Comparison of ENCODE assay signal across 1 cellular context in genomic region chr11:129279326-129280026, GRCh38.
TF ChIP-seq lines count a peak whose summit lies in the region.

No MANE protein-coding gene starts in this region.

TF ChIP-seq in GM12878, 131 proteins besides CTCF, POLR2A, EP300 and RAD21 (continued from another document):
- TF ChIP-seq E4F1 (IDR thresholded peaks at IDR 0.05; ENCODE audit: borderline replicate concordance, partially characterized antibody) (no peak), FOXK2 (IDR thresholded peaks at IDR 0.05) (no peak), TBL1XR1 (IDR thresholded peaks at IDR 0.05; ENCODE audit: low read depth, low read length) (no peak), SIN3A (IDR thresholded peaks at IDR 0.05; ENCODE audit: low read depth, low read length) (0 out of 2 replicates have a peak, but pooled peaks have one; percentile 50), PML (IDR thresholded peaks at IDR 0.05; ENCODE audit: low read length) (no peak), PRDM15 (CRISPR knock-in tag; IDR thresholded peaks at IDR 0.05) (no peak), SMARCA5 (IDR thresholded peaks at IDR 0.05) (no peak; the same call in 1 of the 2 replicates), MYB (IDR thresholded peaks at IDR 0.05; ENCODE audit: borderline replicate concordance, low read depth, low read length) (no peak), HSF1 (IDR thresholded peaks at IDR 0.05; ENCODE audit: low read depth, low read length) (no peak), CBX5 (IDR thresholded peaks at IDR 0.05; ENCODE audit: low read depth) (no peak), ZZZ3 (IDR thresholded peaks at IDR 0.05; ENCODE audit: control insufficient read depth, insufficient read length, low read depth) (no peak), TCF7 (IDR thresholded peaks at IDR 0.05; ENCODE audit: borderline replicate concordance) (no peak)
- TF ChIP-seq, protein P1, sequence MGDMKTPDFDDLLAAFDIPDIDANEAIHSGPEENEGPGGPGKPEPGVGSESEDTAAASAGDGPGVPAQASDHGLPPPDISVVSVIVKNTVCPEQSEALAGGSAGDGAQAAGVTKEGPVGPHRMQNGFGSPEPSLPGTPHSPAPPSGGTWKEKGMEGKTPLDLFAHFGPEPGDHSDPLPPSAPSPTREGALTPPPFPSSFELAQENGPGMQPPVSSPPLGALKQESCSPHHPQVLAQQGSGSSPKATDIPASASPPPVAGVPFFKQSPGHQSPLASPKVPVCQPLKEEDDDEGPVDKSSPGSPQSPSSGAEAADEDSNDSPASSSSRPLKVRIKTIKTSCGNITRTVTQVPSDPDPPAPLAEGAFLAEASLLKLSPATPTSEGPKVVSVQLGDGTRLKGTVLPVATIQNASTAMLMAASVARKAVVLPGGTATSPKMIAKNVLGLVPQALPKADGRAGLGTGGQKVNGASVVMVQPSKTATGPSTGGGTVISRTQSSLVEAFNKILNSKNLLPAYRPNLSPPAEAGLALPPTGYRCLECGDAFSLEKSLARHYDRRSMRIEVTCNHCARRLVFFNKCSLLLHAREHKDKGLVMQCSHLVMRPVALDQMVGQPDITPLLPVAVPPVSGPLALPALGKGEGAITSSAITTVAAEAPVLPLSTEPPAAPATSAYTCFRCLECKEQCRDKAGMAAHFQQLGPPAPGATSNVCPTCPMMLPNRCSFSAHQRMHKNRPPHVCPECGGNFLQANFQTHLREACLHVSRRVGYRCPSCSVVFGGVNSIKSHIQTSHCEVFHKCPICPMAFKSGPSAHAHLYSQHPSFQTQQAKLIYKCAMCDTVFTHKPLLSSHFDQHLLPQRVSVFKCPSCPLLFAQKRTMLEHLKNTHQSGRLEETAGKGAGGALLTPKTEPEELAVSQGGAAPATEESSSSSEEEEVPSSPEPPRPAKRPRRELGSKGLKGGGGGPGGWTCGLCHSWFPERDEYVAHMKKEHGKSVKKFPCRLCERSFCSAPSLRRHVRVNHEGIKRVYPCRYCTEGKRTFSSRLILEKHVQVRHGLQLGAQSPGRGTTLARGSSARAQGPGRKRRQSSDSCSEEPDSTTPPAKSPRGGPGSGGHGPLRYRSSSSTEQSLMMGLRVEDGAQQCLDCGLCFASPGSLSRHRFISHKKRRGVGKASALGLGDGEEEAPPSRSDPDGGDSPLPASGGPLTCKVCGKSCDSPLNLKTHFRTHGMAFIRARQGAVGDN (IDR thresholded peaks at IDR 0.05) = peak; percentile 80
- TF ChIP-seq, protein P2, sequence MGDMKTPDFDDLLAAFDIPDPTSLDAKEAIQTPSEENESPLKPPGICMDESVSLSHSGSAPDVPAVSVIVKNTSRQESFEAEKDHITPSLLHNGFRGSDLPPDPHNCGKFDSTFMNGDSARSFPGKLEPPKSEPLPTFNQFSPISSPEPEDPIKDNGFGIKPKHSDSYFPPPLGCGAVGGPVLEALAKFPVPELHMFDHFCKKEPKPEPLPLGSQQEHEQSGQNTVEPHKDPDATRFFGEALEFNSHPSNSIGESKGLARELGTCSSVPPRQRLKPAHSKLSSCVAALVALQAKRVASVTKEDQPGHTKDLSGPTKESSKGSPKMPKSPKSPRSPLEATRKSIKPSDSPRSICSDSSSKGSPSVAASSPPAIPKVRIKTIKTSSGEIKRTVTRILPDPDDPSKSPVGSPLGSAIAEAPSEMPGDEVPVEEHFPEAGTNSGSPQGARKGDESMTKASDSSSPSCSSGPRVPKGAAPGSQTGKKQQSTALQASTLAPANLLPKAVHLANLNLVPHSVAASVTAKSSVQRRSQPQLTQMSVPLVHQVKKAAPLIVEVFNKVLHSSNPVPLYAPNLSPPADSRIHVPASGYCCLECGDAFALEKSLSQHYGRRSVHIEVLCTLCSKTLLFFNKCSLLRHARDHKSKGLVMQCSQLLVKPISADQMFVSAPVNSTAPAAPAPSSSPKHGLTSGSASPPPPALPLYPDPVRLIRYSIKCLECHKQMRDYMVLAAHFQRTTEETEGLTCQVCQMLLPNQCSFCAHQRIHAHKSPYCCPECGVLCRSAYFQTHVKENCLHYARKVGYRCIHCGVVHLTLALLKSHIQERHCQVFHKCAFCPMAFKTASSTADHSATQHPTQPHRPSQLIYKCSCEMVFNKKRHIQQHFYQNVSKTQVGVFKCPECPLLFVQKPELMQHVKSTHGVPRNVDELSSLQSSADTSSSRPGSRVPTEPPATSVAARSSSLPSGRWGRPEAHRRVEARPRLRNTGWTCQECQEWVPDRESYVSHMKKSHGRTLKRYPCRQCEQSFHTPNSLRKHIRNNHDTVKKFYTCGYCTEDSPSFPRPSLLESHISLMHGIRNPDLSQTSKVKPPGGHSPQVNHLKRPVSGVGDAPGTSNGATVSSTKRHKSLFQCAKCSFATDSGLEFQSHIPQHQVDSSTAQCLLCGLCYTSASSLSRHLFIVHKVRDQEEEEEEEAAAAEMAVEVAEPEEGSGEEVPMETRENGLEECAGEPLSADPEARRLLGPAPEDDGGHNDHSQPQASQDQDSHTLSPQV (IDR thresholded peaks at IDR 0.05) = no peak
